ENCODE assay signal across 7 cellular contexts in genomic region chr6:125974214-125974866, GRCh38. TPM values are rescaled to one million over a fixed set of nuclear protein-coding genes. Genes with fewer than 3 reads are reported as not detected.
DNase-seq lines count a peak whose midpoint lies in the region; ATAC-seq and TF ChIP-seq lines count a peak whose summit lies in the region.

No MANE protein-coding gene starts in this region.

- H3K79me2 ChIP-seq in Karpas-422 (ENCODE audit: low read length), result peaks cover 44% of the 10 kb centered on the region
- no peaks in the 10 kb centered on the region; the same call in 1 of the 2 replicates for H3K79me2 ChIP-seq in SK-N-SH (ENCODE audit: insufficient read depth)
- H3K79me2 ChIP-seq in parathyroid adenoma, result no peaks in the 10 kb centered on the region

- ATAC-seq in GM21515 (IDR thresholded peaks at IDR 0.05; ENCODE audit: unreplicated experiment), result peak; percentile 78

- peak; percentile 80 for TF ChIP-seq RAD21 in SK-N-SH (IDR thresholded peaks at IDR 0.05; ENCODE audit: low read length)

- peaks cover 11% of the 10 kb centered on the region for H3K4me1 ChIP-seq in Karpas-422 (ENCODE audit: low read length)
- H3K4me1 ChIP-seq in SK-N-SH (ENCODE audit: control insufficient read depth in 1 of 2, insufficient read depth in 2 of 2, low read depth in 1 of 2, low read length in 1 of 2), result no peaks in the 10 kb centered on the region
- H3K4me1 ChIP-seq in parathyroid adenoma, result no peaks in the 10 kb centered on the region

- H3K9me3 ChIP-seq in Karpas-422 (ENCODE audit: low read length) (no peaks in the 10 kb centered on the region), SK-N-SH (no peaks in the 10 kb centered on the region), parathyroid adenoma (ENCODE audit: control insufficient read depth, low read length) (no peaks in the 10 kb centered on the region)

- CTCF ChIA-PET in SK-N-SH (lab: Yijun Ruan, JAX), result interaction anchor here (0.6 to 4.0 kb wide), 42 partner anchors 8 to 1136 kb away, joined by 3 to 46 read pairs (median 4); partner anchors contain the start of genes HINT3, NCOA7 and TRMT11

- peak overlapping the region; percentile 60; the same call in 1 of the 2 replicates for H2AFZ ChIP-seq in Karpas-422 (ENCODE audit: low read length)
- H2AFZ ChIP-seq in SK-N-SH (ENCODE audit: low read depth), result no peak overlapping the region
- no peak overlapping the region for H2AFZ ChIP-seq in parathyroid adenoma

- no peaks in the 10 kb centered on the region for H3K9me2 ChIP-seq in Karpas-422 (replicated peaks; ENCODE audit: insufficient read depth, low read length)
- no peaks in the 10 kb centered on the region for H3K9me2 ChIP-seq in SK-N-SH

- POLR2A ChIA-PET in SK-N-SH (lab: Yijun Ruan, JAX), result no interaction called here

- no peak for DNase-seq in GM06990 (ENCODE audit: extremely low read depth, insufficient read length)
- peak; percentile 87 for DNase-seq in Karpas-422
- DNase-seq in SK-N-SH, result peak; percentile 34
- DNase-seq in fibroblast of mammary gland (ENCODE audit: low read depth), result peak; percentile 74
- DNase-seq in iPS-NIHi11 (ENCODE audit: low spot score), result no peak

- no peaks in the 10 kb centered on the region for H3K27me3 ChIP-seq in GM06990 (replicated peaks; ENCODE audit: control insufficient read depth, insufficient read depth, low read length)
- H3K27me3 ChIP-seq in Karpas-422 (ENCODE audit: low read length), result no peaks in the 10 kb centered on the region
- no peaks in the 10 kb centered on the region for H3K27me3 ChIP-seq in SK-N-SH (ENCODE audit: insufficient read depth)
- no peaks in the 10 kb centered on the region for H3K27me3 ChIP-seq in parathyroid adenoma (ENCODE audit: control insufficient read depth, insufficient read depth, low read length)

- H3K4me3 ChIP-seq in GM06990 (replicated peaks; ENCODE audit: low read depth, low read length) (no peak overlapping the region), Karpas-422 (ENCODE audit: low read length) (no peak overlapping the region), SK-N-SH (ENCODE audit: low read depth in 2 of 2, low read length in 1 of 2) (no peak overlapping the region), fibroblast of mammary gland (ENCODE audit: control insufficient read depth, low read depth, low read length) (no peak overlapping the region), parathyroid adenoma (ENCODE audit: low read depth, low read length) (no peak overlapping the region)

- H3K36me3 ChIP-seq in GM06990 (ENCODE audit: control insufficient read depth, insufficient read depth, low read length), result no peaks in the 10 kb centered on the region
- H3K36me3 ChIP-seq in Karpas-422 (ENCODE audit: insufficient read depth, low read length), result peaks cover 21% of the 10 kb centered on the region
- peaks cover 6 to 11% of the 10 kb centered on the region in 2 experiments for H3K36me3 ChIP-seq in SK-N-SH (replicated peaks in 1 of 2; ENCODE audit: control insufficient read depth in 1 of 2, insufficient read depth in 2 of 2, low read length in 1 of 2)
- no peaks in the 10 kb centered on the region for H3K36me3 ChIP-seq in parathyroid adenoma (ENCODE audit: control insufficient read depth, insufficient read depth, low read length)

- H3K4me2 ChIP-seq in Karpas-422 (ENCODE audit: low read depth, low read length, poor library complexity, severe bottlenecking), result peak overlapping the region; percentile 56
- H3K4me2 ChIP-seq in SK-N-SH, result no peak overlapping the region
- H3K4me2 ChIP-seq in parathyroid adenoma (ENCODE audit: low read length), result no peak overlapping the region

- TF ChIP-seq EP300 in SK-N-SH (IDR thresholded peaks at IDR 0.05; ENCODE audit: borderline replicate concordance in 1 of 2, low read depth in 1 of 2, low read length in 1 of 2), result no peak

- H4K20me1 ChIP-seq in Karpas-422 (ENCODE audit: insufficient read depth, low read depth, low read length) (no peaks in the 10 kb centered on the region), SK-N-SH (ENCODE audit: insufficient read depth) (no peaks in the 10 kb centered on the region)

- TF ChIP-seq CTCF in GM06990 (IDR thresholded peaks at IDR 0.05; ENCODE audit: insufficient read depth, low read length, poor library complexity, severe bottlenecking) (peak; percentile 37), SK-N-SH (IDR thresholded peaks at IDR 0.05) (peak; percentile 74), fibroblast of mammary gland (conservative IDR thresholded peaks at IDR 0.05; ENCODE audit: control insufficient read depth, insufficient read depth, low read depth, low read length) (peak; percentile 48), parathyroid adenoma (IDR thresholded peaks at IDR 0.05) (peak; percentile 44)

- no peaks in the 10 kb centered on the region for H3F3A ChIP-seq in SK-N-SH (replicated peaks; ENCODE audit: insufficient read depth)

- H3K27ac ChIP-seq in Karpas-422 (ENCODE audit: low read length) (peak overlapping the region; percentile 41; the same call in 1 of the 2 replicates), SK-N-SH (ENCODE audit: low read depth in 2 of 2, low read length in 1 of 2) (no peak overlapping the region), parathyroid adenoma (no peak overlapping the region)

- H3K9ac ChIP-seq in Karpas-422 (ENCODE audit: low read length), result peak overlapping the region; percentile 40
- H3K9ac ChIP-seq in SK-N-SH, result no peak overlapping the region
- no peak overlapping the region for H3K9ac ChIP-seq in parathyroid adenoma

- WGBS in SK-N-SH (ENCODE audit: low lambda C conversion rate), result 26% methylated on average over 5 of the region's 5 CpGs

TF ChIP-seq in SK-N-SH, 30 proteins besides CTCF, POLR2A, EP300 and RAD21:
- peak; percentile 52 for TF ChIP-seq SMC3 (IDR thresholded peaks at IDR 0.05; ENCODE audit: low read depth, low read length)
- TF ChIP-seq EZH2phosphoT487 (IDR thresholded peaks at IDR 0.05; ENCODE audit: borderline replicate concordance, low read depth), result no peak
TF ChIP-seq in SK-N-SH: peak in this region for 1.

RNA-seq across cellular contexts. Expression of gene TRMT11, which starts 12.0 kb away (rescaled TPM):
- 70.6 and 140 TPM in 2 replicates for total RNA-seq in Karpas-422 (2014; rRNA removed; shearing (Covaris generic); ENCODE audit: low replicate concordance)
- polyA plus RNA-seq in SK-N-SH (2012; rRNA removed), result 15.0 and 22.8 TPM in 2 replicates
- 21.8 and 28.3 TPM in 2 replicates for polyA plus RNA-seq in SK-N-SH (2012; cell fraction: cytosol; rRNA removed)
- 24.8 and 64.2 TPM in 2 replicates for polyA plus RNA-seq in SK-N-SH (2012; cell fraction: nucleus; rRNA removed)

RNA-seq across cellular contexts. Expression of gene HINT3, which starts 17.8 kb away (rescaled TPM):
- total RNA-seq in Karpas-422 (2014; rRNA removed; shearing (Covaris generic); ENCODE audit: low replicate concordance), result 16.5 and 22.0 TPM in 2 replicates
- 1.8 and 1.9 TPM in 2 replicates for polyA plus RNA-seq in SK-N-SH (2012; rRNA removed)
- polyA plus RNA-seq in SK-N-SH (2012; cell fraction: cytosol; rRNA removed), result 3.9 and 5.0 TPM in 2 replicates
- 1.2 and 1.3 TPM in 2 replicates for polyA plus RNA-seq in SK-N-SH (2012; cell fraction: nucleus; rRNA removed)

Comparison
In these comparisons a context has a peak if more than half of its experiments do, and no peak if none do; other contexts are left out.
1. DNase-seq: peak in Karpas-422 (single experiment), SK-N-SH (single experiment) and fibroblast of mammary gland (single experiment); none in GM06990 (single experiment) and iPS-NIHi11 (single experiment).
2. Peak in every context shown above with its lines, with median percentiles within 50 percentile points of each other: CTCF ChIP-seq.